In the genomic region with DNA sequence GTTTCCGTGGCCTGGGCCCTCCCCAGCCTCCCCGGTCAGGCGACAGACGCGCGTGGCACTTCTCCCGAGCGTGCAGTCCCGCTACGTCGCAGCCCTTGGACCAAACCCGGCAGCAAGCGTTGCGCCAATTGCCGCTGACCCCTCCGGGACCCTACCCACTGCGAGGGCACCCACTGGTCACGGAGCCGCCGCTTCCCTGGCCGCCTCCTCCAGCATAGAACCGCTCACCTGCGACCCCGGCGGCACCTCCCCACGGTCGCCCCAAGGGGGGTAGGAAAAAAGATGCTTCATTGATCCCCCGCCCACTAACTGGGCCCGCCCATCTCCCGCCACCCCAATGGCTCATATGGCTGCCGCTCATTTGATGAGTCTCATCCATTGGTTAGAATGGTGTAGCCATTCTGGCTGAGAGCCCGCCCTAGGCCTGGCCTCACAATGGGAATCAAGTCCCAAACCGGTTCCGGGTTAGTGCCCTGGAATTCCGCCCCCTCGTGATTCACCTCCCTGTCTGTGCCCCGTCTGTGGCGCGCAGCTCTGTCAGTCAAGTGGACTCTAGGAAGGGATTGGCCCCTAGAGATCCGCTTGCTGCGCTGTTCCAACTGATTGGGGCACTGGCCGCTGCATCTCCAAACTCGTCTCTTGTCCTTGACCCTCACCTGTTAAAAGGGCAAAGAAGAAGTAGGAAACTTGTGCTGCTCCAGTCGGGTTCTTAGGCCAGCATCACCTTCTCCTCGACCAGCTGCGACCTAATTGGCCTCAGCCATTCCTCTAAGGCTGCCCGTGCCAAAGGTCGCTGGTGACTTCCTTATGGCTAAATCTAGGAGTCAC, we compare ENCODE assay signal across 8 cellular contexts. TPM values are rescaled to one million over a fixed set of nuclear protein-coding genes. Genes with fewer than 3 reads are reported as not detected.
DNase-seq lines count a peak whose midpoint lies in the region; ATAC-seq lines count a peak whose summit lies in the region.

A gene (minus strand): TSS at position 274 of the 828 bp plus-strand sequence. CDS start 11,323 bp downstream, outside the sequence.

- DNase-seq in DMS79 (lab: John Stamatoyannopoulos, UW) (peak; percentile 100), Kasumi-1 (lab: John Stamatoyannopoulos, UW) (peak; percentile 99), RPMI8226 (peak; percentile 100), fibroblast of gingiva (ENCODE audit: low read depth) (peak; percentile 99), naive B cell (peak; percentile 91)
- peak; percentile 90 to 91 for DNase-seq in activated T-helper 1 cell treated with anti-CD3 and anti-CD28 coated beads, Interleukin-2, amount 50 U/mL, for 16 hours (ENCODE audit: low read depth in 1 of 2, low spot score in 1 of 2)

- ATAC-seq in GM21825 (IDR thresholded peaks at IDR 0.05; ENCODE audit: unreplicated experiment) = peak; percentile 96
- ATAC-seq in naive B cell (ENCODE audit: low read depth in 2 of 2) = peak; percentile 92 to 94
- ATAC-seq in stimulated activated memory B cell treated with anti-CD40 and anti-IgM and Interleukin-4, amounts not matched to agents 10 μg/mL and 1 μg/mL and 100 μg/mL, for 72 hours = peak; percentile 99

- peaks cover 38 to 48% (median 40%) of the 10 kb centered on the region in 3 donors for H3K4me1 Mint-ChIP-seq in naive B cell
- peaks cover 35% of the 10 kb centered on the region for H3K4me1 Mint-ChIP-seq in stimulated activated memory B cell treated with anti-CD40 and anti-IgM and Interleukin-4, amounts not matched to agents 10 μg/mL and 1 μg/mL and 100 μg/mL, for 72 hours

- peak within 1 kb of the TSS; percentile 90 to 96 (median 95) for H3K27ac Mint-ChIP-seq in naive B cell
- H3K27ac Mint-ChIP-seq in stimulated activated memory B cell treated with anti-CD40 and anti-IgM and Interleukin-4, amounts not matched to agents 10 μg/mL and 1 μg/mL and 100 μg/mL, for 72 hours = peak within 1 kb of the TSS; percentile 77

- H3K9me3 Mint-ChIP-seq in naive B cell = peaks cover 0 to 2% (median 0%) of the 10 kb centered on the region in 7 donors
- no peaks in the 10 kb centered on the region for H3K9me3 Mint-ChIP-seq in stimulated activated memory B cell treated with anti-CD40 and anti-IgM and Interleukin-4, amounts not matched to agents 10 μg/mL and 1 μg/mL and 100 μg/mL, for 72 hours

- peak within 1 kb of the TSS; percentile 89 to 99 (median 98) for H3K4me3 Mint-ChIP-seq in naive B cell
- peak within 1 kb of the TSS; percentile 80 for H3K4me3 Mint-ChIP-seq in stimulated activated memory B cell treated with anti-CD40 and anti-IgM and Interleukin-4, amounts not matched to agents 10 μg/mL and 1 μg/mL and 100 μg/mL, for 72 hours

- peaks cover 0 to under 1% (median 0%) of the 10 kb centered on the region in 3 donors for H3K27me3 Mint-ChIP-seq in naive B cell
- H3K27me3 Mint-ChIP-seq in stimulated activated memory B cell treated with anti-CD40 and anti-IgM and Interleukin-4, amounts not matched to agents 10 μg/mL and 1 μg/mL and 100 μg/mL, for 72 hours = no peaks in the 10 kb centered on the region

- H3K36me3 Mint-ChIP-seq in naive B cell = peaks cover 4% of the 10 kb centered on the region in 2 donors
- peaks cover 17% of the 10 kb centered on the region for H3K36me3 Mint-ChIP-seq in stimulated activated memory B cell treated with anti-CD40 and anti-IgM and Interleukin-4, amounts not matched to agents 10 μg/mL and 1 μg/mL and 100 μg/mL, for 72 hours

RNA-seq across cellular contexts. Expression of the gene that starts here (rescaled TPM):
- 1 to 10 TPM in 5 of 6 donors, not detected in 1; 3.7 to 7.7 (median 3.8) TPM for polyA plus RNA-seq in naive B cell (ENCODE audit: low read depth in 6 of 6)

Comparison
In these comparisons a context has a peak if more than half of its experiments do, and no peak if none do; other contexts are left out.
1. Peak in every context shown above with its lines: DNase-seq and ATAC-seq.